8 cellular contexts compared by ENCODE assay signal in the genomic region with DNA sequence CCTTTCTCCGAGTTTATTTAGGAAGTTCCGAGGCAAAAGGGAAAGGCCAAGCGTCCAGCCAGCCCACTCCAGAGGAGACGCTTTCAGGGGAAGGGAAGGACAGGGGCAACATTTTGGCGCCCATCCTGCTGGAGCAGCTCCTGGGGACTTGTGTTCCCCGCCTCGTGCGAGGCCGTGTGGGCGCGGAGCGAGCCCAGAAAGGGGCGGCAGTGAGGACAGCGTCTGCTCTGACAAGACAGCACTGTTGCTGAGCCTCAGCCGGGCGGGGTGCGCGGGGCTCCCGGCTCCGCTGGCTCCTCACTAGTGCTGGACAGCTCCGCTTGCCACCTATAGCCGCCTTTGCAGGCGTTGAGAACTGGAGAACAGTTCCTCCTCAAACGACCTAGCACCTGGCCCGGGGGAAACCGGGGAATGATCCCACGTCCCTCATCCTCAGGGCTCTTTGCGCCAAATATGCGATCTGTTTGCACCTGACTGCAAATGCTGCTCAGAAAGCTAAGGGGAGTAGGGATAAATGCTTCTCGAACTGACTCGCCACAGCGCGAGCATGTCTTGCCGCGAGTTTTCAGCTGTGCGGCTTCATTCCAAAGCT. TPM values are rescaled to one million over a fixed set of nuclear protein-coding genes. Genes with fewer than 3 reads are reported as not detected.
DNase-seq lines count a peak whose midpoint lies in the region; ATAC-seq, FAIRE-seq and TF ChIP-seq lines count a peak whose summit lies in the region.

No MANE protein-coding gene starts in this region.

- no peak overlapping the region for H3K27ac ChIP-seq in PC-9
- H3K27ac ChIP-seq in cingulate gyrus (ENCODE audit: low read depth, low read length) = peak overlapping the region; percentile 1
- H3K27ac ChIP-seq in kidney (ENCODE audit: low read depth in 2 of 2, low read length in 2 of 2) = no peak overlapping the region

- H3K9me2 ChIP-seq in PC-9 (ENCODE audit: insufficient read depth) = no peaks in the 10 kb centered on the region

- CTCF ChIA-PET in PC-9 (lab: Charles Lee) = no interaction called here

- H3K36me3 Mint-ChIP-seq in stimulated activated memory B cell treated with anti-CD40 and anti-IgM and Interleukin-4, amounts not matched to agents 10 μg/mL and 1 μg/mL and 100 μg/mL, for 72 hours = no peaks in the 10 kb centered on the region
- H3K36me3 Mint-ChIP-seq in natural killer cell treated with Interleukin-12 subunit alpha and Interleukin-12 subunit beta and Interleukin-15 and Interleukin-18, amount 100 ng/mL, for 72 hours = peaks cover 6% of the 10 kb centered on the region

- H3K4me3 ChIP-seq in PC-9 (peak overlapping the region; percentile 12; the same call in 1 of the 2 replicates), kidney (ENCODE audit: low read length in 2 of 2) (peak overlapping the region; percentile 28 to 33)

- no peak overlapping the region for H3K27ac Mint-ChIP-seq in stimulated activated memory B cell treated with anti-CD40 and anti-IgM and Interleukin-4, amounts not matched to agents 10 μg/mL and 1 μg/mL and 100 μg/mL, for 72 hours
- no peak overlapping the region for H3K27ac Mint-ChIP-seq in natural killer cell treated with Interleukin-12 subunit alpha and Interleukin-12 subunit beta and Interleukin-15 and Interleukin-18, amount 100 ng/mL, for 72 hours

- H2AFZ ChIP-seq in PC-9 = peak overlapping the region; percentile 40; the same call in 1 of the 2 replicates

- H3K4me1 ChIP-seq in PC-9 (replicated peaks; ENCODE audit: insufficient read depth) = 0 out of 2 replicates have a peak, but pooled peaks cover 7% of the 10 kb centered on the region
- H3K4me1 ChIP-seq in kidney (ENCODE audit: control insufficient read depth in 1 of 2, insufficient read depth in 1 of 2, low read depth in 1 of 2, low read length in 2 of 2) = peaks cover 0 to 7% of the 10 kb centered on the region in 2 donors

- no peaks in the 10 kb centered on the region for H3F3A ChIP-seq in PC-9 (ENCODE audit: insufficient read depth, low read depth)

- H3K9me3 ChIP-seq in PC-9 (ENCODE audit: insufficient read depth, low read depth) = no peaks in the 10 kb centered on the region
- H3K9me3 ChIP-seq in kidney (ENCODE audit: control insufficient read depth in 1 of 2, low read length in 2 of 2) = no peaks in the 10 kb centered on the region

- DNase-seq in NOMO-1 (lab: John Stamatoyannopoulos, UW; ENCODE audit: unreplicated experiment in 2 of 2) (peak; percentile 4 to 5), NOMO-1 treated with dmso at 0.1 percent for 144 hours (lab: John Stamatoyannopoulos, UW; ENCODE audit: unreplicated experiment) (no peak), PC-9 (peak in 1 of 2 experiments; percentile 22), kidney (peak; percentile 91)
- DNase-seq in natural killer cell treated with Interleukin-12 subunit alpha and Interleukin-12 subunit beta and Interleukin-15 and Interleukin-18, amount 100 ng/mL, for 72 hours (ENCODE audit: low spot score) = no peak

- no peaks in the 10 kb centered on the region for H3K79me2 ChIP-seq in PC-9 (ENCODE audit: low read depth)

- no peaks in the 10 kb centered on the region for H3K9me3 Mint-ChIP-seq in stimulated activated memory B cell treated with anti-CD40 and anti-IgM and Interleukin-4, amounts not matched to agents 10 μg/mL and 1 μg/mL and 100 μg/mL, for 72 hours
- peaks cover 6% of the 10 kb centered on the region for H3K9me3 Mint-ChIP-seq in natural killer cell treated with Interleukin-12 subunit alpha and Interleukin-12 subunit beta and Interleukin-15 and Interleukin-18, amount 100 ng/mL, for 72 hours

- H3K4me2 ChIP-seq in PC-9 = peak overlapping the region; percentile 54

- ATAC-seq in stimulated activated memory B cell treated with anti-CD40 and anti-IgM and Interleukin-4, amounts not matched to agents 10 μg/mL and 1 μg/mL and 100 μg/mL, for 72 hours = peak; percentile 18
- ATAC-seq in GM19467 (IDR thresholded peaks at IDR 0.05; ENCODE audit: unreplicated experiment) = no peak
- no peak for ATAC-seq in natural killer cell treated with Interleukin-12 subunit alpha and Interleukin-12 subunit beta and Interleukin-15 and Interleukin-18, amount 100 ng/mL, for 72 hours

- FAIRE-seq in kidney (lab: Jason Lieb, UNC) = no peak

- H3K36me3 ChIP-seq in PC-9 (ENCODE audit: low read depth) = no peaks in the 10 kb centered on the region
- H3K36me3 ChIP-seq in kidney (ENCODE audit: control insufficient read depth in 1 of 2, insufficient read depth in 2 of 2, low read length in 2 of 2) = no peaks in the 10 kb centered on the region

- intact Hi-C loops in PC-9 (cut with micrococcal nuclease; ENCODE audit: unreplicated experiment) (no loop called here), kidney (cut with DNase I) (no loop called here)

- peaks cover 27% of the 10 kb centered on the region; the same call in 1 of the 2 replicates for H3K27me3 ChIP-seq in PC-9 (ENCODE audit: insufficient read depth, low read depth)

- no peak overlapping the region for H3K9ac ChIP-seq in kidney (ENCODE audit: low read length in 2 of 2)

- no TSS peak for BruUV-seq in PC-9 (replicated peaks; lab: Mats Ljungman, UMichigan)

- H3K27me3 Mint-ChIP-seq in stimulated activated memory B cell treated with anti-CD40 and anti-IgM and Interleukin-4, amounts not matched to agents 10 μg/mL and 1 μg/mL and 100 μg/mL, for 72 hours = peaks cover 64% of the 10 kb centered on the region
- H3K27me3 Mint-ChIP-seq in natural killer cell treated with Interleukin-12 subunit alpha and Interleukin-12 subunit beta and Interleukin-15 and Interleukin-18, amount 100 ng/mL, for 72 hours = peaks cover 18 to 19% of the 10 kb centered on the region in 2 donors

- H3K4me1 Mint-ChIP-seq in stimulated activated memory B cell treated with anti-CD40 and anti-IgM and Interleukin-4, amounts not matched to agents 10 μg/mL and 1 μg/mL and 100 μg/mL, for 72 hours = peaks cover 6% of the 10 kb centered on the region
- H3K4me1 Mint-ChIP-seq in natural killer cell treated with Interleukin-12 subunit alpha and Interleukin-12 subunit beta and Interleukin-15 and Interleukin-18, amount 100 ng/mL, for 72 hours (ENCODE audit: low read depth in 2 of 2) = peaks cover 4 to 5% of the 10 kb centered on the region in 2 donors

- TF ChIP-seq CTCF in PC-9 (conservative IDR thresholded peaks at IDR 0.05) = no peak
- no peak for TF ChIP-seq CTCF in kidney (IDR thresholded peaks at IDR 0.05; ENCODE audit: borderline replicate concordance, extremely low read depth, insufficient read depth)

- POLR2A ChIA-PET in PC-9 (lab: Charles Lee; ENCODE audit: unreplicated experiment) = no interaction called here

- no peaks in the 10 kb centered on the region for H4K20me1 ChIP-seq in PC-9 (ENCODE audit: insufficient read depth)

- H3K4me3 Mint-ChIP-seq in stimulated activated memory B cell treated with anti-CD40 and anti-IgM and Interleukin-4, amounts not matched to agents 10 μg/mL and 1 μg/mL and 100 μg/mL, for 72 hours = no peak overlapping the region
- H3K4me3 Mint-ChIP-seq in natural killer cell treated with Interleukin-12 subunit alpha and Interleukin-12 subunit beta and Interleukin-15 and Interleukin-18, amount 100 ng/mL, for 72 hours = no peak overlapping the region

RNA-seq across cellular contexts. Expression of a gene that starts 0.7 kb away (rescaled TPM):
- total RNA-seq in PC-9 (2021) (not detected in 2 replicates), kidney (16.1 TPM)
- polyA plus RNA-seq in kidney (ENCODE audit: insufficient read depth, low read depth, low replicate concordance) = 0.75 TPM
- total RNA-seq in natural killer cell treated with Interleukin-12 subunit alpha and Interleukin-12 subunit beta and Interleukin-15 and Interleukin-18, amount 100 ng/mL, for 72 hours = not detected

Comparison
In these comparisons a context has a peak if more than half of its experiments do, and no peak if none do; other contexts are left out.
1. DNase-seq: peak in NOMO-1 (2 of 2) and kidney (single experiment); none in NOMO-1 treated with dmso at 0.1 percent for 144 hours (single experiment) and natural killer cell treated with Interleukin-12 subunit alpha and Interleukin-12 subunit beta and Interleukin-15 and Interleukin-18, amount 100 ng/mL, for 72 hours (single experiment).
2. RNA of a gene that starts 0.7 kb away (total RNA-seq): 16.1 TPM in kidney (single experiment); not detected in PC-9 and not detected in natural killer cell treated with Interleukin-12 subunit alpha and Interleukin-12 subunit beta and Interleukin-15 and Interleukin-18, amount 100 ng/mL, for 72 hours; every median in the first group is over 10 times any median in the second.